ENCODE assay signal across 33 cellular contexts in the genomic region with DNA sequence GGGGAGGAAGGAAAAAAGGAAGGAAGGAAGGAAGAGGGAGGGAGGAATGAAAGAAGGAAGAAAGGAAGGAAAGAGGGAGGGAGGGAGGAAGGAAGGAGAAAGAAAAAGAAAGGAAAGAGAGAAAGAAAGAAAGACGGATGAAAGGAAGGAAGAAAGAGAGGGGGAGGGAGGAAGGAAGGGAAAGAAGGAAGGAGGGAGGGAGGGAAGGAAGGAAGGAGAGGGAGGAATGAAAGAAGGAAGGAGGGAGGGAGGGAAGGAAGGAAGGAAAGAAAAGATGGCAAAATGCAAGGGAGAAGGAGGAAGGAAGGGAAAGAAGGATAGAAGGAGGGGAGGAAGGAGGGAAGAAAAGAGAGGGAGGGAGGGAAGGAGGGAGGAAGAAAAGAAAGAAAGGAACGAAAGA.
"Had no signal": no experiment of that assay in that cellular context is flagged by ENCODE, and none has a peak within 500 bp of the region (broad histone marks: within the 10 kb centered on the region; RNA-seq: fewer than 3 reads in every experiment).

No MANE protein-coding gene starts in this region.

- H3K9me3 ChIP-seq: adrenal gland, ascending aorta, breast epithelium had no signal

- H3K36me3 ChIP-seq: adrenal gland, ascending aorta, brain microvascular endothelial cell, breast epithelium, cardiac muscle cell had no signal

- H3K27ac ChIP-seq: adrenal gland, ascending aorta, body of pancreas, brain microvascular endothelial cell, breast epithelium, cardiac muscle cell had no signal

- H3K27me3 ChIP-seq: adrenal gland, ascending aorta, body of pancreas, brain microvascular endothelial cell, breast epithelium, cardiac muscle cell had no signal

- FAIRE-seq: astrocyte, bronchial epithelial cell had no signal

- DNase-seq: activated effector memory CD4-positive, alpha-beta T cell treated with anti-CD3 and anti-CD28 coated beads, Interleukin-2, amount 50 U/mL, for 16 hours; activated effector memory CD4-positive, alpha-beta T cell treated with Interleukin-2 at 50 U/mL for 16 hours; activated gamma-delta T cell; activated gamma-delta T cell treated with Interleukin-2 at 50 U/mL for 16 hours; activated naive CD4-positive, alpha-beta T cell; activated naive CD4-positive, alpha-beta T cell treated with anti-CD3 and anti-CD28 coated beads for 36 hours; activated naive CD4-positive, alpha-beta T cell treated with anti-CD3 and anti-CD28 coated beads, Interleukin-2, amount 10 ng/mL, durations not matched to agents 7 days and 5 days; activated naive CD4-positive, alpha-beta T cell treated with anti-CD3 and anti-CD28 coated beads, Interleukin-2, amount 50 U/mL, for 16 hours; activated naive CD4-positive, alpha-beta T cell treated with Interleukin-2 at 50 U/mL for 16 hours; activated naive CD8-positive, alpha-beta T cell treated with anti-CD3 and anti-CD28 coated beads for 36 hours; activated naive CD8-positive, alpha-beta T cell treated with anti-CD3 and anti-CD28 coated beads, Interleukin-2, amount 10 ng/mL, durations not matched to agents 7 days and 5 days; activated naive CD8-positive, alpha-beta T cell treated with anti-CD3 and anti-CD28 coated beads, Interleukin-2, amount 50 U/mL, for 24 hours; activated T-cell treated with anti-CD3 and anti-CD28 coated beads, Interleukin-2, amount 50 U/mL, for 24 hours; activated T-cell treated with anti-CD3 and anti-CD28 coated beads, Interleukin-2, amount 50 U/mL, for 4 hours; activated T-cell treated with anti-CD3 and anti-CD28 coated beads, Interleukin-2, amount 50 U/mL, for 48 hours; activated T-cell treated with anti-CD3 and anti-CD28 coated beads, Interleukin-2, amount 50 U/mL, for 72 hours; adrenal gland; amniotic stem cell; amygdala; anterior cingulate cortex; aorta; body of pancreas; brain microvascular endothelial cell; caudate nucleus; central memory CD4-positive, alpha-beta T cell; cerebellar nuclear complex had no signal

- ATAC-seq: activated naive CD4-positive, alpha-beta T cell treated with anti-CD3 and anti-CD28 coated beads, Interleukin-2, amount 50 U/mL, for 72 hours; activated naive CD8-positive, alpha-beta T cell treated with anti-CD3 and anti-CD28 coated beads, Interleukin-2, amount 50 U/mL, for 24 hours; activated T-cell treated with anti-CD3 and anti-CD28 coated beads, Interleukin-2, amount 50 U/mL, for 4 hours; activated T-cell treated with anti-CD3 and anti-CD28 coated beads, Interleukin-2, amount 50 U/mL, for 72 hours; activated T-helper 17 cell treated with anti-CD3 and anti-CD28 coated beads, Interleukin-2, amount 50 U/mL, for 72 hours; body of pancreas had no signal

- H3K4me1 ChIP-seq: adrenal gland, ascending aorta, body of pancreas, breast epithelium had no signal

- H3K4me3 ChIP-seq: adrenal gland, ascending aorta, body of pancreas, breast epithelium, cardiac muscle cell had no signal
